1 cellular context compared by ENCODE assay signal in genomic region chr11:73872746-73873412, GRCh38.
TF ChIP-seq lines count a peak whose summit lies in the region.

No MANE protein-coding gene starts in this region.

TF ChIP-seq in K562, 482 proteins besides CTCF, POLR2A, EP300 and RAD21:
- TF ChIP-seq RBFOX2 (IDR thresholded peaks at IDR 0.05; ENCODE audit: low read depth, low read length) (0 out of 2 replicates have a peak, but pooled peaks have one; percentile 29), CBX8 (IDR thresholded peaks at IDR 0.05; ENCODE audit: borderline replicate concordance, extremely low read depth, low read depth, low read length, poor library complexity, severe bottlenecking) (no peak), FOXA3 (CRISPR knock-in tag; conservative IDR thresholded peaks at IDR 0.05 in 1 of 2, IDR thresholded peaks at IDR 0.05 in 1 of 2) (no peak)
TF ChIP-seq in K562: peak in this region for 1.
